13 cellular contexts compared by ENCODE assay signal in the genomic region with DNA sequence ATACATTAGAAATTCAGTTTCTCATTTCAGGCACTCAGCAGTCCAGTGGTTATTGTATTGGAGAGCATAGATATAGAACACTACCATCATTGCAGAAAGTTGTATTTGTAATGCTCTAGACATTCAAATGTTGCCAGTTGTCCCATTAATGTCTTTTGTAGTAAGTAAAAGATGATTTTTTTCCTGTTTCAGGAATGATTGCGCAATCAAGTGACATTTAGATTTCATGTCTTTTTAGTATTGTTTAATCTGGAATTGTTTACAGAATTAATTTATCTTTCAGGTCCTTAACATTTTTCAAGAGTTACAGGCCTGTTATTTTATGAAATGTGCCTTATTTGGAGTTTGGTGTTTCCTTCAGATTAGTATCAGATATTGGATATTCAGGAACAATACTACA.
"Had no signal": no experiment of that assay in that cellular context is flagged by ENCODE, and none has a peak within 500 bp of the region (broad histone marks: within the 10 kb centered on the region; RNA-seq: fewer than 3 reads in every experiment).

No MANE protein-coding gene starts in this region.

- H3K27ac ChIP-seq: gastrocnemius medialis, testis, upper lobe of right lung had no signal

- H3K27me3 ChIP-seq: gastrocnemius medialis, testis, upper lobe of right lung had no signal

- H3K4me1 ChIP-seq: gastrocnemius medialis, upper lobe of right lung had no signal

- H3K4me3 ChIP-seq: gastrocnemius medialis, testis, upper lobe of right lung had no signal

- DNase-seq: activated CD4-positive, alpha-beta T cell treated with anti-CD3 and anti-CD28 coated beads, Interleukin-2, amount 50 U/mL, for 1 hour; activated naive CD4-positive, alpha-beta T cell treated with anti-CD3 and anti-CD28 coated beads, Interleukin-2, amount 50 U/mL, for 16 hours; activated T-cell treated with anti-CD3 and anti-CD28 coated beads, Interleukin-2, amount 50 U/mL, for 1 hour; amniotic stem cell; effector memory CD8-positive, alpha-beta T cell; gastrocnemius medialis; kidney; left ventricle myocardium superior; stimulated activated CD4-positive, alpha-beta T cell treated with anti-CD3 and anti-CD28 coated beads, Interleukin-4, amount 100 ng/mL, for 4 hours; stimulated activated naive CD8-positive, alpha-beta T cell treated with anti-CD3 and anti-CD28 coated beads, Interleukin-15, amount 100 ng/mL, for 72 hours; T-helper 17 cell; testis; upper lobe of right lung had no signal

- H3K36me3 ChIP-seq: gastrocnemius medialis, upper lobe of right lung had no signal

- H3K9me3 ChIP-seq: gastrocnemius medialis, testis, upper lobe of right lung had no signal
